In genomic region chr9:90142580-90142979, GRCh38 we compare ENCODE assay signal across 9 cellular contexts.
DNase-seq lines count a peak whose midpoint lies in the region; ATAC-seq and TF ChIP-seq lines count a peak whose summit lies in the region.
"Had no signal": no experiment of that assay in that cellular context is flagged by ENCODE, and none has a peak within 500 bp of the region (broad histone marks: within the 10 kb centered on the region; RNA-seq: fewer than 3 reads in every experiment).

No MANE protein-coding gene starts in this region.

- H3K4me1 Mint-ChIP-seq in activated T-helper 2 cell treated with anti-CD3 and anti-CD28 coated beads, Interferon-gamma antibody, Interleukin-2, Interleukin-4, amounts not matched to agents 10 μg/mL and 5 μg/mL and 100 μg/mL, durations not matched to agents 14 hours and 24 hours and 36 hours (ENCODE audit: low read depth), result no peaks in the 10 kb centered on the region

- H3K27ac Mint-ChIP-seq in activated T-helper 2 cell treated with anti-CD3 and anti-CD28 coated beads, Interferon-gamma antibody, Interleukin-2, Interleukin-4, amounts not matched to agents 10 μg/mL and 5 μg/mL and 100 μg/mL, durations not matched to agents 14 hours and 24 hours and 36 hours, result no peak overlapping the region
- H3K27ac Mint-ChIP-seq: stimulated activated naive CD8-positive, alpha-beta T cell treated with anti-CD3 and anti-CD28 coated beads, Interleukin-15, Interleukin-2, amounts not matched to agents 100 ng/mL and 50 ng/mL, for 24 hours had no signal

- H3K27me3 Mint-ChIP-seq in activated T-helper 2 cell treated with anti-CD3 and anti-CD28 coated beads, Interferon-gamma antibody, Interleukin-2, Interleukin-4, amounts not matched to agents 10 μg/mL and 5 μg/mL and 100 μg/mL, durations not matched to agents 14 hours and 24 hours and 36 hours (ENCODE audit: low read depth), result peaks cover 36% of the 10 kb centered on the region

- CTCF ChIA-PET in RWPE1 (lab: Yijun Ruan, JAX), result interaction anchor here (0.6 to 1.9 kb wide), 7 partner anchors 11 to 1204 kb away, joined by 4 to 8 read pairs (median 5); no protein-coding TSS in a partner anchor

- DNase-seq in DMS79 (lab: John Stamatoyannopoulos, UW) (peak; percentile 12), LNCaP clone FGC (ENCODE audit: low read depth) (peak; percentile 7), RWPE1 (ENCODE audit: low spot score) (peak; percentile 22), ascending aorta (ENCODE audit: low spot score in 2 of 2) (no peak), left colon (peak in 1 of 2 donors; percentile 85)
- peak; percentile 8 to 28 (median 14) for DNase-seq in stimulated activated CD4-positive, alpha-beta T cell treated with anti-CD3 and anti-CD28 coated beads, TNF-alpha, amount 100 ng/mL, for 4 hours (ENCODE audit: low read depth in 3 of 3)
- DNase-seq in NK-92 treated with Interleukin-12 subunit alpha and Interleukin-12 subunit beta, amount 100 ng/mL, for 24 hours (lab: John Stamatoyannopoulos, UW), result no peak
- no peak for DNase-seq in activated T-helper 2 cell treated with anti-CD3 and anti-CD28 coated beads, Interferon-gamma antibody, Interleukin-2, Interleukin-4, amounts not matched to agents 10 μg/mL and 5 μg/mL and 100 μg/mL, durations not matched to agents 14 hours and 24 hours and 36 hours (ENCODE audit: low spot score)

- H3K4me3 ChIP-seq in LNCaP clone FGC (ENCODE audit: low read depth, low read length), result no peak overlapping the region
- no peak overlapping the region for H3K4me3 ChIP-seq in ascending aorta

- POLR2A ChIA-PET in RWPE1 (lab: Yijun Ruan, JAX; ENCODE audit: low non-redundant PET), result no interaction called here

- peak; percentile 57 for TF ChIP-seq CTCF in LNCaP clone FGC (IDR thresholded peaks at IDR 0.05; ENCODE audit: control insufficient read depth, extremely low read depth, insufficient read depth)
- peak; percentile 54 for TF ChIP-seq CTCF in RWPE1 (conservative IDR thresholded peaks at IDR 0.05; ENCODE audit: low read depth)
- peak in 2 of 3 experiments; percentile 15 to 34 for TF ChIP-seq CTCF in ascending aorta (IDR thresholded peaks at IDR 0.05)

- peak; percentile 70 for ATAC-seq in left colon

- no peaks in the 10 kb centered on the region for H3K4me1 ChIP-seq in ascending aorta

- H3K36me3 Mint-ChIP-seq in activated T-helper 2 cell treated with anti-CD3 and anti-CD28 coated beads, Interferon-gamma antibody, Interleukin-2, Interleukin-4, amounts not matched to agents 10 μg/mL and 5 μg/mL and 100 μg/mL, durations not matched to agents 14 hours and 24 hours and 36 hours (ENCODE audit: low read depth), result no peaks in the 10 kb centered on the region

- no peak overlapping the region for H3K4me3 Mint-ChIP-seq in activated T-helper 2 cell treated with anti-CD3 and anti-CD28 coated beads, Interferon-gamma antibody, Interleukin-2, Interleukin-4, amounts not matched to agents 10 μg/mL and 5 μg/mL and 100 μg/mL, durations not matched to agents 14 hours and 24 hours and 36 hours (ENCODE audit: low read depth)
- H3K4me3 Mint-ChIP-seq: stimulated activated naive CD8-positive, alpha-beta T cell treated with anti-CD3 and anti-CD28 coated beads, Interleukin-15, Interleukin-2, amounts not matched to agents 100 ng/mL and 50 ng/mL, for 24 hours had no signal

- no peaks in the 10 kb centered on the region for H3K9me3 Mint-ChIP-seq in activated T-helper 2 cell treated with anti-CD3 and anti-CD28 coated beads, Interferon-gamma antibody, Interleukin-2, Interleukin-4, amounts not matched to agents 10 μg/mL and 5 μg/mL and 100 μg/mL, durations not matched to agents 14 hours and 24 hours and 36 hours
- H3K9me3 Mint-ChIP-seq: stimulated activated naive CD8-positive, alpha-beta T cell treated with anti-CD3 and anti-CD28 coated beads, Interleukin-15, Interleukin-2, amounts not matched to agents 100 ng/mL and 50 ng/mL, for 24 hours had no signal

- H3K27ac ChIP-seq in RWPE1, result no peak overlapping the region
- H3K27ac ChIP-seq in ascending aorta, result no peak overlapping the region

- H3K36me3 ChIP-seq in ascending aorta, result no peaks in the 10 kb centered on the region

- H3K27me3 ChIP-seq in ascending aorta, result no peaks in the 10 kb centered on the region

- H3K9me3 ChIP-seq in ascending aorta, result no peaks in the 10 kb centered on the region

- intact Hi-C loops in ascending aorta (cut with DNase I) (loop anchor here (5.0 kb wide), 1 partner anchor 730 kb away; no protein-coding TSS in a partner anchor), left colon (cut with DNase I, micrococcal nuclease) (no loop called here)
- intact Hi-C loops in activated T-helper 2 cell treated with anti-CD3 and anti-CD28 coated beads, Interferon-gamma antibody, Interleukin-2, Interleukin-4, amounts not matched to agents 10 μg/mL and 5 μg/mL and 100 μg/mL, durations not matched to agents 14 hours and 24 hours and 36 hours (cut with micrococcal nuclease), result loop anchor here (5.0 to 10.0 kb wide), 3 partner anchors 85 to 730 kb away; no protein-coding TSS in a partner anchor

Comparison
In these comparisons a context has a peak if more than half of its experiments do, and no peak if none do; other contexts are left out.
1. DNase-seq: peak in DMS79 (single experiment), LNCaP clone FGC (single experiment), RWPE1 (single experiment) and stimulated activated CD4-positive, alpha-beta T cell treated with anti-CD3 and anti-CD28 coated beads, TNF-alpha, amount 100 ng/mL, for 4 hours (3 of 3); none in ascending aorta (0 of 2), NK-92 treated with Interleukin-12 subunit alpha and Interleukin-12 subunit beta, amount 100 ng/mL, for 24 hours (single experiment) and activated T-helper 2 cell treated with anti-CD3 and anti-CD28 coated beads, Interferon-gamma antibody, Interleukin-2, Interleukin-4, amounts not matched to agents 10 μg/mL and 5 μg/mL and 100 μg/mL, durations not matched to agents 14 hours and 24 hours and 36 hours (single experiment).
2. intact Hi-C loops: an anchor here in ascending aorta (5.0 kb wide) and activated T-helper 2 cell treated with anti-CD3 and anti-CD28 coated beads, Interferon-gamma antibody, Interleukin-2, Interleukin-4, amounts not matched to agents 10 μg/mL and 5 μg/mL and 100 μg/mL, durations not matched to agents 14 hours and 24 hours and 36 hours (5.0 to 10.0 kb wide); none called in left colon.
3. Peak in every context shown above with its lines, with median percentiles within 50 percentile points of each other: CTCF ChIP-seq.